In genomic region chr6:130222775-130223174, GRCh38 we compare ENCODE assay signal across 2 cellular contexts.
TF ChIP-seq lines count a peak whose summit lies in the region.

SAMD3 (minus strand) TSS chr6:130222951; CDS start chr6:130215273, 7,678 bp downstream.

TF ChIP-seq in SK-N-SH, 30 proteins besides CTCF, POLR2A, EP300 and RAD21 (continued from another document):
- no peak for TF ChIP-seq USF2 (IDR thresholded peaks at IDR 0.05; ENCODE audit: borderline replicate concordance, low read depth, low read length)
- no peak for TF ChIP-seq GATA2 (CRISPR knock-in tag; IDR thresholded peaks at IDR 0.05)
- no peak for TF ChIP-seq RXRA (IDR thresholded peaks at IDR 0.05; ENCODE audit: borderline replicate concordance, low read depth)
- TF ChIP-seq TCF12 (IDR thresholded peaks at IDR 0.05): no peak
- TF ChIP-seq PBX3 (IDR thresholded peaks at IDR 0.05): no peak
- no peak for TF ChIP-seq YY1 (IDR thresholded peaks at IDR 0.05; ENCODE audit: low read depth)
- no peak for TF ChIP-seq FOXJ3 (CRISPR knock-in tag; IDR thresholded peaks at IDR 0.05)
- TF ChIP-seq TEAD4 (IDR thresholded peaks at IDR 0.05; ENCODE audit: borderline replicate concordance, insufficient read depth): no peak
TF ChIP-seq in SK-N-SH: peak in this region for 0.

TF ChIP-seq in SK-N-SH treated with all-trans-retinoic acid at 6 μM for 48 hours, 23 proteins besides CTCF, POLR2A, EP300 and RAD21 (continued from another document):
- no peak for TF ChIP-seq CSRNP3 (CRISPR knock-in tag; IDR thresholded peaks at IDR 0.05)
- no peak for TF ChIP-seq ZNF8 (CRISPR knock-in tag; IDR thresholded peaks at IDR 0.05)
- no peak for TF ChIP-seq CREB5 (CRISPR knock-in tag; IDR thresholded peaks at IDR 0.05; ENCODE audit: low read depth)
- no peak for TF ChIP-seq ESRRG (CRISPR knock-in tag; IDR thresholded peaks at IDR 0.05)
- no peak for TF ChIP-seq ZNF565 (CRISPR knock-in tag; conservative IDR thresholded peaks at IDR 0.05; ENCODE audit: low read depth)
- no peak for TF ChIP-seq TOX (CRISPR knock-in tag; IDR thresholded peaks at IDR 0.05; ENCODE audit: borderline replicate concordance)
- no peak for TF ChIP-seq CSDC2 (CRISPR knock-in tag; IDR thresholded peaks at IDR 0.05)
- TF ChIP-seq RARB (CRISPR knock-in tag; IDR thresholded peaks at IDR 0.05): no peak
- TF ChIP-seq ZFP30 (CRISPR knock-in tag; IDR thresholded peaks at IDR 0.05): no peak
- TF ChIP-seq ARNTL (CRISPR knock-in tag; IDR thresholded peaks at IDR 0.05; ENCODE audit: borderline replicate concordance, low read depth): no peak
- no peak for TF ChIP-seq ZNF70 (CRISPR knock-in tag; IDR thresholded peaks at IDR 0.05)
- no peak for TF ChIP-seq GLIS3 (CRISPR knock-in tag; IDR thresholded peaks at IDR 0.05)
- TF ChIP-seq ISL1 (CRISPR knock-in tag; IDR thresholded peaks at IDR 0.05): no peak
- TF ChIP-seq SNAI2 (CRISPR knock-in tag; IDR thresholded peaks at IDR 0.05): no peak
- TF ChIP-seq OSR1 (CRISPR knock-in tag; IDR thresholded peaks at IDR 0.05): no peak
- no peak for TF ChIP-seq ZFP3 (CRISPR knock-in tag; IDR thresholded peaks at IDR 0.05)
- no peak for TF ChIP-seq PATZ1 (CRISPR knock-in tag; IDR thresholded peaks at IDR 0.05; ENCODE audit: borderline replicate concordance)
- no peak for TF ChIP-seq TSHZ2 (CRISPR knock-in tag; IDR thresholded peaks at IDR 0.05)
